ENCODE assay signal across 13 cellular contexts in the genomic region with DNA sequence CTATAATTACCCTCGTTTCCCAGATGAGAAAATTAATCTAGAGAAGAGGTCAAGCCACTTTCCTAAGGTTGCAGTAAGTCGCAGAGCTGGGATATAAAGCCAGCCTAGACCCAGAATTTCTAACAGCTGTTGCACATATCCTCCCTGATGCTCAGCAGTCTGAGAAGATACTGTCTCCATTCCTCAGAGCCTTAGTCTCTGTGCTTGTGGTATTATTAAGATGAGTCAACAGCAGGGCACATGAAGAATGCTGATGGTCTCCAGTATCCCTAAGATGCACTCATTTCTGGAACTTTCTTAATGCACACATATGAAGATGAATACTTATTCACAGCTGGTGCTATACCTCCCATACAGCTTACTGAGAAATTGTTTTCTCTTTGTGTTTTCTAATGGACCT. TPM values are rescaled to one million over a fixed set of nuclear protein-coding genes. Genes with fewer than 3 reads are reported as not detected.
DNase-seq lines count a peak whose midpoint lies in the region; ATAC-seq and TF ChIP-seq lines count a peak whose summit lies in the region.
"Had no signal": no experiment of that assay in that cellular context is flagged by ENCODE, and none has a peak within 500 bp of the region (broad histone marks: within the 10 kb centered on the region; RNA-seq: fewer than 3 reads in every experiment).

No MANE protein-coding gene starts in this region.

- no peaks in the 10 kb centered on the region for H3K4me1 ChIP-seq in right lobe of liver
- H3K4me1 ChIP-seq: ascending aorta had no signal

- H3K4me3 ChIP-seq in right lobe of liver, result no peak overlapping the region
- H3K4me3 ChIP-seq: ascending aorta had no signal

- DNase-seq in AG20443 (ENCODE audit: low spot score) (peak; percentile 81), NCI-H524 treated with DMSO at 0.1 percent for 48 hours (lab: John Stamatoyannopoulos, UW) (peak; percentile 36), glomerular visceral epithelial cell (ENCODE audit: extremely low spot score) (peak; percentile 65), NCI-H2171 (lab: John Stamatoyannopoulos, UW) (no peak), right lobe of liver (no peak)
- DNase-seq in effector memory CD8-positive, alpha-beta T cell, result no peak
- DNase-seq: activated CD8-positive, alpha-beta memory T cell treated with anti-CD3 and anti-CD28 coated beads, Interleukin-2, amount 50 U/mL, for 4 hours; midbrain; NCI-H187 treated with DMSO at 0.1 percent for 48 hours; PC-3 had no signal

- no peak for TF ChIP-seq CTCF in right lobe of liver (IDR thresholded peaks at IDR 0.05)

- intact Hi-C loops in right lobe of liver (cut with DNase I), result no loop called here

- no peak for TF ChIP-seq POLR2A in right lobe of liver (IDR thresholded peaks at IDR 0.05)

- peak; percentile 47 for ATAC-seq in GM21786 (IDR thresholded peaks at IDR 0.05; ENCODE audit: unreplicated experiment)
- no peak for ATAC-seq in HG02678 (IDR thresholded peaks at IDR 0.05; ENCODE audit: unreplicated experiment)
- ATAC-seq in effector memory CD8-positive, alpha-beta T cell (replicated peaks), result no peak
- ATAC-seq in right lobe of liver, result no peak
- ATAC-seq: PC-3 had no signal

- H3K9me3 ChIP-seq in right lobe of liver, result no peaks in the 10 kb centered on the region
- H3K9me3 ChIP-seq: ascending aorta had no signal

- peaks cover 0 to 17% of the 10 kb centered on the region in 2 donors for H3K27me3 Mint-ChIP-seq in effector memory CD8-positive, alpha-beta T cell

- no peaks in the 10 kb centered on the region for H3K36me3 Mint-ChIP-seq in effector memory CD8-positive, alpha-beta T cell (ENCODE audit: insufficient read depth)

- WGBS in right lobe of liver (ENCODE audit: insufficient coverage, low coverage, low lambda C conversion rate, missing lambda C conversion rate), result 52% methylated on average over 2 of the region's 2 CpGs

- H3K9me3 Mint-ChIP-seq in effector memory CD8-positive, alpha-beta T cell, result no peaks in the 10 kb centered on the region

- no peak overlapping the region for H3K27ac Mint-ChIP-seq in effector memory CD8-positive, alpha-beta T cell

- H3K4me3 Mint-ChIP-seq in effector memory CD8-positive, alpha-beta T cell, result no peak overlapping the region

- H3K27me3 ChIP-seq in right lobe of liver, result no peaks in the 10 kb centered on the region
- H3K27me3 ChIP-seq: ascending aorta had no signal

- no peaks in the 10 kb centered on the region for H3K36me3 ChIP-seq in right lobe of liver

- no peak overlapping the region for H3K27ac ChIP-seq in right lobe of liver
- H3K27ac ChIP-seq: ascending aorta had no signal

- no peaks in the 10 kb centered on the region for H3K4me1 Mint-ChIP-seq in effector memory CD8-positive, alpha-beta T cell (ENCODE audit: low read depth in 2 of 2)

RNA-seq across cellular contexts. Expression of a gene that starts 32.5 kb away (rescaled TPM):
- total RNA-seq in right lobe of liver, result 1 to 10 TPM in 3 of 6 experiments, under 1 TPM in 3; 0.31 to 3.1 (median 0.95) TPM

Comparison
In these comparisons a context has a peak if more than half of its experiments do, and no peak if none do; other contexts are left out.
1. DNase-seq: peak in AG20443 (single experiment), NCI-H524 treated with DMSO at 0.1 percent for 48 hours (single experiment) and glomerular visceral epithelial cell (single experiment); none in NCI-H2171 (single experiment), effector memory CD8-positive, alpha-beta T cell (0 of 3) and right lobe of liver (0 of 3).